In the genomic region with DNA sequence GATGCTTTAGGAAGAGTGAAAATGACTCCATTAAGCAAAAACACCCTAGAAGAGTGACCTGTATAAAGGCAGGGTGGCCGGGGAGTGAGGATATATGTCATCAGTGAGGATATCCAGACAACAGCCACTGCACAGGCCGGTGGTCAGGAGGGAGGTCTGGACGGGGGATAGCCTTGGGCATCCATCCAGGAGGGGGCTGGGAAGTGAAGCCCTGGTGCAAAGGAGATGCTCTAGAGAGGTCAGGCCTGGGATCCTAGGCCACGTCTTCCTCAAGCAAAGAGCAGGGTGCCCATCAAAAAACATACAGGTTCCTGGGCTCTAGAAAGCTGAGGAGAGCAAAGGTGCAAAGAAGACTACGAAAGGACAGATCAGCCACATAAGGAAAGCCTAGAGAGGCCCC, we compare ENCODE assay signal across 20 cellular contexts. TPM values are rescaled to one million over a fixed set of nuclear protein-coding genes. Genes with fewer than 3 reads are reported as not detected.
DNase-seq lines count a peak whose midpoint lies in the region; ATAC-seq, FAIRE-seq and TF ChIP-seq lines count a peak whose summit lies in the region.
"Had no signal": no experiment of that assay in that cellular context is flagged by ENCODE, and none has a peak within 500 bp of the region (broad histone marks: within the 10 kb centered on the region; RNA-seq: fewer than 3 reads in every experiment).

No MANE protein-coding gene starts in this region.

- DNase-seq in heart left ventricle (no peak), cardiac septum (ENCODE audit: low spot score) (no peak), endothelial cell of umbilical vein (ENCODE audit: low read depth, low spot score) (no peak), prostate gland (ENCODE audit: low spot score) (no peak), activated T-cell treated with anti-CD3 and anti-CD28 coated beads for 4 hours (no peak), NCI-H82 (lab: John Stamatoyannopoulos, UW) (no peak), SIG-M5 treated with dmso at 0.1 percent for 504 hours (lab: John Stamatoyannopoulos, UW; ENCODE audit: unreplicated experiment) (no peak)
- DNase-seq: activated naive CD4-positive, alpha-beta T cell treated with anti-CD3 and anti-CD28 coated beads for 36 hours; activated T-cell treated with anti-CD3 and anti-CD28 coated beads, Interleukin-2, amount 50 U/mL, for 1 hour; aorta; colonic mucosa; HFFc6; mesendoderm; nephron progenitor cell had no signal

- H3K9ac ChIP-seq in endothelial cell of umbilical vein (replicated peaks; ENCODE audit: extremely low read depth, insufficient read depth, low read length), result no peak overlapping the region

- H3K27me3 ChIP-seq in heart left ventricle (no peaks in the 10 kb centered on the region), endothelial cell of umbilical vein (ENCODE audit: control insufficient read depth in 2 of 2, insufficient read depth in 2 of 2, low read length in 2 of 2) (no peaks in the 10 kb centered on the region), prostate gland (replicated peaks; ENCODE audit: insufficient read depth) (no peaks in the 10 kb centered on the region)
- H3K27me3 ChIP-seq: colonic mucosa had no signal

- no peak overlapping the region for H3K4me2 ChIP-seq in endothelial cell of umbilical vein (ENCODE audit: insufficient read depth, low read length)

- no peaks in the 10 kb centered on the region for H3K36me3 ChIP-seq in heart left ventricle
- H3K36me3 ChIP-seq in endothelial cell of umbilical vein (ENCODE audit: control insufficient read depth in 2 of 2, extremely low read depth in 1 of 2, insufficient read depth in 2 of 2, low read length in 2 of 2), result no peaks in the 10 kb centered on the region
- no peaks in the 10 kb centered on the region for H3K36me3 ChIP-seq in prostate gland
- H3K36me3 ChIP-seq: colonic mucosa had no signal

- H3K27ac ChIP-seq in heart left ventricle (peak overlapping the region in 8 of 12 donors; percentile 6 to 60 (median 36)), endothelial cell of umbilical vein (ENCODE audit: insufficient read depth, low read depth, low read length) (peak overlapping the region; percentile 65), prostate gland (peak overlapping the region; percentile 49 to 62)
- H3K27ac ChIP-seq: HL-60, VCaP had no signal

- H3K4me3 ChIP-seq in heart left ventricle (no peak overlapping the region), endothelial cell of umbilical vein (replicated peaks in 1 of 3; ENCODE audit: insufficient read depth in 1 of 3, low read depth in 1 of 3, low read length in 3 of 3) (no peak overlapping the region), prostate gland (no peak overlapping the region)
- H3K4me3 ChIP-seq: colonic mucosa had no signal

- no peaks in the 10 kb centered on the region for H3K9me3 ChIP-seq in heart left ventricle
- H3K9me3 ChIP-seq in endothelial cell of umbilical vein (replicated peaks; ENCODE audit: control insufficient read depth, insufficient read depth, low read length), result no peaks in the 10 kb centered on the region
- H3K9me3 ChIP-seq in prostate gland, result no peaks in the 10 kb centered on the region
- H3K9me3 ChIP-seq: colonic mucosa had no signal

- CTCF ChIA-PET in endothelial cell of umbilical vein (lab: Charles Lee), result interaction anchor here (0.9 to 2.4 kb wide), 3 partner anchors 13 to 23 kb away, joined by 3 to 8 read pairs (median 4); no protein-coding TSS in a partner anchor

- no peaks in the 10 kb centered on the region for H4K20me1 ChIP-seq in endothelial cell of umbilical vein (replicated peaks; ENCODE audit: control insufficient read depth, extremely low read depth, insufficient read depth, low read length)

- intact Hi-C loops in heart left ventricle (cut with DNase I), result no loop called here
- intact Hi-C loops in cardiac septum (cut with DNase I), result no loop called here
- intact Hi-C loops in endothelial cell of umbilical vein (cut with micrococcal nuclease), result no loop called here
- intact Hi-C loops in prostate gland (cut with DNase I), result no loop called here

- no peaks in the 10 kb centered on the region for H3K9me1 ChIP-seq in endothelial cell of umbilical vein (replicated peaks; ENCODE audit: control insufficient read depth, extremely low read depth, insufficient read depth, low read length)

- no peak overlapping the region for H2AFZ ChIP-seq in endothelial cell of umbilical vein (ENCODE audit: low read depth, low read length)

- peaks cover 0 to 22% (median 13%) of the 10 kb centered on the region in 12 donors for H3K4me1 ChIP-seq in heart left ventricle
- peaks cover 33% of the 10 kb centered on the region for H3K4me1 ChIP-seq in endothelial cell of umbilical vein (ENCODE audit: control insufficient read depth, extremely low read depth, insufficient read depth, low read length)
- no peaks in the 10 kb centered on the region for H3K4me1 ChIP-seq in prostate gland (replicated peaks)

- TF ChIP-seq POLR2A in heart left ventricle (IDR thresholded peaks at IDR 0.05), result no peak
- TF ChIP-seq POLR2A in endothelial cell of umbilical vein (IDR thresholded peaks at IDR 0.05; ENCODE audit: low read depth, low read length), result no peak
- no peak for TF ChIP-seq POLR2A in prostate gland (IDR thresholded peaks at IDR 0.05)

- BruUV-seq in endothelial cell of umbilical vein (replicated peaks; lab: Mats Ljungman, UMichigan), result no TSS peak

- dilution Hi-C loops in endothelial cell of umbilical vein (cut with MboI; ENCODE audit: extremely low pct_ligation_motif_present, low sequenced_read_pairs), result no loop called here

- ATAC-seq in heart left ventricle, result no peak
- ATAC-seq in SK-N-SH treated with all-trans-retinoic acid at 6 μM for 48 hours, result no peak; the same call in 2 of the 3 replicates

- FAIRE-seq in endothelial cell of umbilical vein (lab: Jason Lieb, UNC), result no peak
- FAIRE-seq: A204.1, endometrium had no signal

- POLR2A ChIA-PET in endothelial cell of umbilical vein (lab: Charles Lee), result no interaction called here

- peaks cover 87% of the 10 kb centered on the region for H3K79me2 ChIP-seq in endothelial cell of umbilical vein (ENCODE audit: control insufficient read depth, insufficient read depth, low read length)

- no peak for TF ChIP-seq CTCF in heart left ventricle (IDR thresholded peaks at IDR 0.05)
- TF ChIP-seq CTCF in endothelial cell of umbilical vein (IDR thresholded peaks at IDR 0.05; ENCODE audit: extremely low read depth in 1 of 2, insufficient read depth in 1 of 2, low read depth in 1 of 2, low read length in 2 of 2), result no peak
- TF ChIP-seq CTCF in prostate gland (IDR thresholded peaks at IDR 0.05), result no peak

- WGBS in heart left ventricle, 4 donors, result 59 to 83% (median 73%) methylated on average over 4 to 5 of the region's 5 CpGs
- WGBS in prostate gland, result 77% methylated on average over 4 of the region's 5 CpGs

TF ChIP-seq in SK-N-SH treated with all-trans-retinoic acid at 6 μM for 48 hours, 23 proteins besides CTCF, POLR2A, EP300 and RAD21:
- TF ChIP-seq BACH2 (CRISPR knock-in tag; IDR thresholded peaks at IDR 0.05; ENCODE audit: borderline replicate concordance) (no peak), TCF4 (CRISPR knock-in tag; IDR thresholded peaks at IDR 0.05; ENCODE audit: borderline replicate concordance) (peak; percentile 46; the same call in 1 of the 2 replicates)

TF ChIP-seq in endothelial cell of umbilical vein, 7 proteins besides CTCF, POLR2A, EP300 and RAD21:
- TF ChIP-seq MYC (IDR thresholded peaks at IDR 0.05; ENCODE audit: low read depth, low read length), result no peak
- no peak for TF ChIP-seq JUN (IDR thresholded peaks at IDR 0.05; ENCODE audit: borderline replicate concordance, insufficient read depth, insufficient read length, low read depth)
- TF ChIP-seq FOS (IDR thresholded peaks at IDR 0.05; ENCODE audit: borderline replicate concordance, insufficient read depth, low read length), result no peak
- no peak for TF ChIP-seq GATA2 (IDR thresholded peaks at IDR 0.05; ENCODE audit: insufficient read depth, insufficient read length, low read depth, low read length)
- no peak for TF ChIP-seq POLR2AphosphoS5 (IDR thresholded peaks at IDR 0.05; ENCODE audit: insufficient read depth, low read depth, low read length)
- TF ChIP-seq, protein P1, sequence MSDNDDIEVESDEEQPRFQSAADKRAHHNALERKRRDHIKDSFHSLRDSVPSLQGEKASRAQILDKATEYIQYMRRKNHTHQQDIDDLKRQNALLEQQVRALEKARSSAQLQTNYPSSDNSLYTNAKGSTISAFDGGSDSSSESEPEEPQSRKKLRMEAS (IDR thresholded peaks at IDR 0.05; ENCODE audit: insufficient read depth, insufficient read length), result no peak
- TF ChIP-seq EZH2 (IDR thresholded peaks at IDR 0.05; ENCODE audit: borderline replicate concordance, low read depth, low read length, severe bottlenecking), result no peak

RNA-seq across cellular contexts. Expression of a gene that starts 25.6 kb away (rescaled TPM):
- total RNA-seq in heart left ventricle (10 to 100 TPM in 4 of 9 donors, 1 to 10 TPM in 5; 6.7 to 18.0 (median 9.9) TPM), cardiac septum (8.3 TPM), endothelial cell of umbilical vein (75.8 and 81.8 TPM in 2 replicates), prostate gland (10 to 100 TPM; 16.3 to 24.2 TPM)
- polyA plus RNA-seq in heart left ventricle (1 to 10 TPM; 4.1 to 9.8 TPM), endothelial cell of umbilical vein (55.4 and 56.3 TPM in 2 replicates)
- polyA plus RNA-seq in endothelial cell of umbilical vein (2011; cell fraction: cytosol; rRNA removed), result 60.9 and 66.3 TPM in 2 replicates
- 43.5 and 49.1 TPM in 2 replicates for polyA plus RNA-seq in endothelial cell of umbilical vein (2011; cell fraction: nucleus; rRNA removed)
- polyA plus RNA-seq in endothelial cell of umbilical vein (2012), result 77.1 and 85.9 TPM in 2 replicates
- polyA minus RNA-seq in endothelial cell of umbilical vein, result 53.5 and 54.7 TPM in 2 replicates
- not detected for polyA minus RNA-seq in endothelial cell of umbilical vein (2011; cell fraction: cytosol; rRNA and poly(A)+ RNA removed)
- 23.6 and 26.6 TPM in 2 replicates for polyA minus RNA-seq in endothelial cell of umbilical vein (2011; cell fraction: nucleus; rRNA and poly(A)+ RNA removed)
- polyA plus RNA-seq: CD14-positive monocyte had no signal
